In the genomic region with DNA sequence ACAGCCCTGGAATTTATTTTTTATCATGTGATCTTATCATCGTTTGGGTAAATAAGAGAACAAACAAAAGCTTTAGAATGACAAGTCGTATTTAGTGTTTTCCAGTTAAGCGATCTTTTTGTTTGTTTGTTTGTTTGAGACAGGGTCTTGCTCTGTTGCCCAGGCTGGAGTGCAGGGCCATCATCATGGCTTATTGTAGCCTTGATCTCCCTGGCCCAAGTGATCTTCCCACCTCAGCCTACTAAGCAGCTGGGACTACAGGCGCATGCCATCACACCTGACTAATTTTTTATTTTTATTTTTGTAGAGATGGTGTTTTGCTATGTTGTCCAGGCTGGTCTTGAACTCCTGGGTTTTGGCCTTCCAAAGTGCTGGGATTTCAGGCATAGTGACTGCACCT, we compare ENCODE assay signal across 30 cellular contexts. TPM values are rescaled to one million over a fixed set of nuclear protein-coding genes. Genes with fewer than 3 reads are reported as not detected.
DNase-seq lines count a peak whose midpoint lies in the region; ATAC-seq and TF ChIP-seq lines count a peak whose summit lies in the region.
"Had no signal": no experiment of that assay in that cellular context is flagged by ENCODE, and none has a peak within 500 bp of the region (broad histone marks: within the 10 kb centered on the region; RNA-seq: fewer than 3 reads in every experiment).

No MANE protein-coding gene starts in this region.

- H3K27ac ChIP-seq in esophagus muscularis mucosa (replicated peaks in 1 of 4), result peak overlapping the region; percentile 68 to 85 (median 82)
- peak overlapping the region; percentile 65 for H3K27ac ChIP-seq in skeletal muscle tissue (ENCODE audit: low read depth, low read length)

- H3K9me3 ChIP-seq in esophagus muscularis mucosa (no peaks in the 10 kb centered on the region), skeletal muscle tissue (ENCODE audit: control insufficient read depth in 3 of 3, low read length in 3 of 3) (no peaks in the 10 kb centered on the region)
- H3K9me3 ChIP-seq: MG63, Peyer's patch, spleen had no signal

- peak overlapping the region in 1 of 3 donors; percentile 57 for H3K9ac ChIP-seq in skeletal muscle tissue (ENCODE audit: low read depth in 1 of 3, low read length in 3 of 3)

- 86% methylated on average over 4 of the region's 4 CpGs for WGBS in esophagus muscularis mucosa

- no peak for TF ChIP-seq POLR2A in esophagus muscularis mucosa (IDR thresholded peaks at IDR 0.05; ENCODE audit: low read depth)

- ATAC-seq in left ventricle myocardium superior (peak; percentile 40), Right ventricle myocardium superior (ENCODE audit: poor library complexity) (no peak), GM21381 (IDR thresholded peaks at IDR 0.05; ENCODE audit: unreplicated experiment) (no peak)
- ATAC-seq: activated T-helper 17 cell treated with anti-CD3 and anti-CD28 coated beads, Interleukin-2, amount 50 U/mL, for 72 hours; esophagus mucosa; natural killer cell; stimulated activated effector memory CD8-positive, alpha-beta T cell treated with anti-CD3 and anti-CD28 coated beads, Interleukin-12 subunit alpha, Interleukin-12 subunit beta, amount 100 ng/mL, for 72 hours had no signal

- no peaks in the 10 kb centered on the region for H3K27me3 ChIP-seq in esophagus muscularis mucosa
- H3K27me3 ChIP-seq in skeletal muscle tissue (ENCODE audit: control insufficient read depth in 3 of 3, insufficient read depth in 3 of 3, low read length in 3 of 3), result no peaks in the 10 kb centered on the region
- H3K27me3 ChIP-seq: MG63, Peyer's patch had no signal

- no peak for TF ChIP-seq CTCF in esophagus muscularis mucosa (IDR thresholded peaks at IDR 0.05)

- peaks cover 0 to 22% (median 3%) of the 10 kb centered on the region in 4 donors for H3K36me3 ChIP-seq in esophagus muscularis mucosa
- no peaks in the 10 kb centered on the region for H3K36me3 ChIP-seq in skeletal muscle tissue (ENCODE audit: control insufficient read depth in 3 of 3, insufficient read depth in 3 of 3, low read length in 3 of 3)
- H3K36me3 ChIP-seq: MG63, Peyer's patch had no signal

- no peak overlapping the region for H3K4me3 ChIP-seq in esophagus muscularis mucosa
- H3K4me3 ChIP-seq in skeletal muscle tissue (ENCODE audit: low read length in 3 of 3), result no peak overlapping the region
- H3K4me3 ChIP-seq: MG63, Peyer's patch, spleen had no signal

- peaks cover 16 to 43% (median 39%) of the 10 kb centered on the region in 4 donors for H3K4me1 ChIP-seq in esophagus muscularis mucosa
- H3K4me1 ChIP-seq in skeletal muscle tissue (ENCODE audit: control insufficient read depth in 3 of 3, insufficient read depth in 3 of 3, low read length in 3 of 3), result peaks cover 21 to 33% (median 23%) of the 10 kb centered on the region in 3 donors

- DNase-seq in left ventricle myocardium superior (no peak), Right ventricle myocardium superior (no peak), esophagus muscularis mucosa (ENCODE audit: extremely low spot score) (no peak), NCI-H128 (lab: John Stamatoyannopoulos, UW; ENCODE audit: unreplicated experiment) (no peak)
- DNase-seq in stimulated activated CD4-positive, alpha-beta T cell treated with anti-CD3 and anti-CD28 coated beads, Interleukin-2, amount 100 ng/mL, for 24 hours, result no peak
- no peak for DNase-seq in stimulated activated CD4-positive, alpha-beta T cell treated with anti-CD3 and anti-CD28 coated beads, Interleukin-2, amount 100 ng/mL, for 48 hours
- DNase-seq: activated CD4-positive, alpha-beta memory T cell treated with anti-CD3 and anti-CD28 coated beads for 36 hours; activated CD8-positive, alpha-beta memory T cell treated with anti-CD3 and anti-CD28 coated beads, Interleukin-2, amount 50 U/mL, for 48 hours; caudate nucleus; cortex of kidney; foreskin melanocyte; H7; hypothalamus; immature natural killer cell; KBM-7; MG63; natural killer cell; NCI-H1417; NCI-H2029 treated with DMSO at 0.1 percent for 48 hours; NCI-H2227 treated with DMSO at 0.1 percent for 48 hours; NCI-H526 treated with DMSO at 0.1 percent for 48 hours; Peyer's patch; spleen; stimulated activated CD4-positive, alpha-beta T cell treated with anti-CD3 and anti-CD28 coated beads, Interleukin-4, amount 100 ng/mL, for 1 hour had no signal

- intact Hi-C loops in left ventricle myocardium superior (cut with micrococcal nuclease), result no loop called here
- intact Hi-C loops in Right ventricle myocardium superior (cut with DNase I), result loop anchor here (10.0 kb wide), 2 partner anchors 58 to 188 kb away; a partner anchor contains a TSS
- intact Hi-C loops in esophagus muscularis mucosa (cut with DNase I), result loop anchor here (10.0 kb wide), 1 partner anchor 198 kb away; a partner anchor contains a TSS

- no peak for TF ChIP-seq EP300 in esophagus muscularis mucosa (IDR thresholded peaks at IDR 0.05)

RNA-seq across cellular contexts. Expression of a gene that starts 57.1 kb away (rescaled TPM):
- total RNA-seq in left ventricle myocardium superior (123 TPM), Right ventricle myocardium superior (208 TPM), esophagus muscularis mucosa (1,000 to 10,000 TPM; 1,279 to 2,098 (median 1,627) TPM), skeletal muscle tissue (415 TPM)
- total RNA-seq: A673; activated CD4-positive, alpha-beta memory T cell treated with anti-CD3 and anti-CD28 coated beads for 36 hours; activated T-helper 17 cell treated with anti-CD3 and anti-CD28 coated beads, Interleukin-2, amount 50 U/mL, for 72 hours; natural killer cell had no signal
